Comparison of ENCODE assay signal across 8 cellular contexts in genomic region chr7:79452032-79452494, GRCh38. TPM values are rescaled to one million over a fixed set of nuclear protein-coding genes. Genes with fewer than 3 reads are reported as not detected.
DNase-seq lines count a peak whose midpoint lies in the region; ATAC-seq and TF ChIP-seq lines count a peak whose summit lies in the region.

No MANE protein-coding gene starts in this region.

- H3K23ac ChIP-seq in neuronal stem cell (ENCODE audit: low read depth, low read length, poor library complexity), result no peak overlapping the region

- peak overlapping the region; percentile 60 for H3K27ac Mint-ChIP-seq in Calu3 (ENCODE audit: unreplicated experiment)

- no TSS peak for BruUV-seq in Calu3 (replicated peaks; lab: Mats Ljungman, UMichigan)
- no TSS peak for BruUV-seq in OCI-LY7 (replicated peaks; lab: Mats Ljungman, UMichigan)

- POLR2A ChIA-PET in OCI-LY7 (lab: Charles Lee), result no interaction called here

- peaks cover 16% of the 10 kb centered on the region for H3K4me1 Mint-ChIP-seq in Calu3 (ENCODE audit: low read depth, unreplicated experiment)

- peak overlapping the region; percentile 83 for H3K18ac ChIP-seq in neuronal stem cell (ENCODE audit: low read length)

- ATAC-seq in GM18858 (IDR thresholded peaks at IDR 0.05; ENCODE audit: unreplicated experiment) (no peak), HG03097 (IDR thresholded peaks at IDR 0.05; ENCODE audit: low FRiP score, unreplicated experiment) (no peak)

- H2BK15ac ChIP-seq in neuronal stem cell (ENCODE audit: low read length), result no peak overlapping the region

- H4K20me1 ChIP-seq in MM.1S (ENCODE audit: insufficient read depth, low read length) (no peaks in the 10 kb centered on the region), OCI-LY7 (ENCODE audit: insufficient read depth, low read length) (no peaks in the 10 kb centered on the region)

- no peaks in the 10 kb centered on the region for H3K4me1 ChIP-seq in MM.1S (ENCODE audit: low read length)
- H3K4me1 ChIP-seq in adipocyte (ENCODE audit: control insufficient read depth, insufficient read depth, low read length), result peaks cover 31% of the 10 kb centered on the region
- H3K4me1 ChIP-seq in neuronal stem cell (ENCODE audit: control insufficient read depth in 2 of 2, insufficient read depth in 1 of 2, low read depth in 1 of 2, low read length in 2 of 2), result peaks cover 1 to 2% of the 10 kb centered on the region in 2 donors
- H3K4me1 ChIP-seq in OCI-LY7 (ENCODE audit: insufficient read depth, low read length, poor library complexity, severe bottlenecking), result no peaks in the 10 kb centered on the region

- peak overlapping the region; percentile 70 for H2AFZ ChIP-seq in MM.1S (ENCODE audit: low read length)
- peak overlapping the region; percentile 97 for H2AFZ ChIP-seq in neuronal stem cell (ENCODE audit: low read length)
- H2AFZ ChIP-seq in OCI-LY7 (ENCODE audit: low read length), result no peak overlapping the region

- TF ChIP-seq CTCF in Calu3 (IDR thresholded peaks at IDR 0.05; ENCODE audit: unreplicated experiment) (no peak), MM.1S (IDR thresholded peaks at IDR 0.05; ENCODE audit: low read length) (no peak), OCI-LY7 (conservative IDR thresholded peaks at IDR 0.05; ENCODE audit: low read length) (no peak)

- no peak overlapping the region for H2BK12ac ChIP-seq in neuronal stem cell (ENCODE audit: low read length)

- peaks cover 16% of the 10 kb centered on the region for H3K27me3 Mint-ChIP-seq in Calu3 (ENCODE audit: unreplicated experiment)

- peak overlapping the region; percentile 56 for H3K4me2 ChIP-seq in MM.1S (ENCODE audit: low read depth, low read length)
- H3K4me2 ChIP-seq in neuronal stem cell (ENCODE audit: insufficient read depth, low read length, poor library complexity, severe bottlenecking), result peak overlapping the region; percentile 95
- no peak overlapping the region for H3K4me2 ChIP-seq in OCI-LY7 (ENCODE audit: low read length)

- no peak overlapping the region for H2BK5ac ChIP-seq in neuronal stem cell (ENCODE audit: low read length)

- H3K9me3 ChIP-seq in MM.1S (replicated peaks; ENCODE audit: insufficient read depth, low read length), result no peaks in the 10 kb centered on the region
- no peaks in the 10 kb centered on the region for H3K9me3 ChIP-seq in adipocyte (ENCODE audit: control insufficient read depth, low read length)
- no peaks in the 10 kb centered on the region for H3K9me3 ChIP-seq in neuronal stem cell (replicated peaks in 1 of 2; ENCODE audit: control insufficient read depth in 2 of 2, insufficient read depth in 1 of 2, low read depth in 1 of 2, low read length in 2 of 2)
- H3K9me3 ChIP-seq in OCI-LY7 (ENCODE audit: low read length), result no peaks in the 10 kb centered on the region

- H3K79me1 ChIP-seq in neuronal stem cell (ENCODE audit: low read depth, low read length), result no peaks in the 10 kb centered on the region

- H3K4me3 Mint-ChIP-seq in Calu3 (ENCODE audit: low read depth, unreplicated experiment), result peak overlapping the region; percentile 81

- no peak overlapping the region for H4K8ac ChIP-seq in neuronal stem cell (ENCODE audit: low read depth, low read length)

- H3K4me3 ChIP-seq in MM.1S (ENCODE audit: low read length), result peak overlapping the region; percentile 47
- H3K4me3 ChIP-seq in adipocyte (ENCODE audit: low read length), result peak overlapping the region; percentile 95
- H3K4me3 ChIP-seq in neuronal stem cell (ENCODE audit: low read length in 2 of 2), result peak overlapping the region; percentile 66 to 82
- H3K4me3 ChIP-seq in OCI-LY7 (ENCODE audit: low read depth, low read length, poor library complexity, severe bottlenecking), result no peak overlapping the region

- H3K27me3 ChIP-seq in MM.1S (replicated peaks; ENCODE audit: insufficient read depth, low read length), result no peaks in the 10 kb centered on the region
- no peaks in the 10 kb centered on the region for H3K27me3 ChIP-seq in adipocyte (replicated peaks; ENCODE audit: control insufficient read depth, insufficient read depth, low read length)
- peaks cover 0 to 3% (median 0%) of the 10 kb centered on the region in 3 experiments for H3K27me3 ChIP-seq in neuronal stem cell (ENCODE audit: control insufficient read depth in 3 of 3, insufficient read depth in 3 of 3, low read depth in 1 of 3, low read length in 3 of 3)

- H4K91ac ChIP-seq in neuronal stem cell (ENCODE audit: low read depth, low read length, poor library complexity), result no peak overlapping the region

- H3K9me3 Mint-ChIP-seq in Calu3 (ENCODE audit: low read depth, unreplicated experiment), result no peaks in the 10 kb centered on the region

- CTCF ChIA-PET in Calu3 (lab: Charles Lee) (no interaction called here), OCI-LY7 (lab: Charles Lee; ENCODE audit: unreplicated experiment) (no interaction called here)

- H3K4ac ChIP-seq in neuronal stem cell (ENCODE audit: low read length), result no peak overlapping the region

- H3K9me2 ChIP-seq in MM.1S (replicated peaks; ENCODE audit: insufficient read depth, low read length) (no peaks in the 10 kb centered on the region), OCI-LY7 (ENCODE audit: insufficient read depth, low read length) (no peaks in the 10 kb centered on the region)

- no CpG with 5 or more reads among the region's 27 CpGs for WGBS in neuronal stem cell (ENCODE audit: extremely low coverage in 2 of 2, insufficient read length in 2 of 2, insufficient replicate concordance in 1 of 2), 2 donors

- H3K27ac ChIP-seq in MM.1S (ENCODE audit: low read length) (no peak overlapping the region), neuronal stem cell (replicated peaks; ENCODE audit: low read length) (peak overlapping the region; percentile 10), OCI-LY7 (ENCODE audit: low read depth, low read length, poor library complexity, severe bottlenecking) (no peak overlapping the region)

- no peaks in the 10 kb centered on the region for H3F3A ChIP-seq in MM.1S (ENCODE audit: insufficient read depth, low read length)

- no peak overlapping the region for H2AK5ac ChIP-seq in neuronal stem cell (ENCODE audit: low read depth, low read length)

- peaks cover 21% of the 10 kb centered on the region for H3K36me3 Mint-ChIP-seq in Calu3 (ENCODE audit: insufficient read depth, unreplicated experiment)

- no peak overlapping the region for H2BK120ac ChIP-seq in neuronal stem cell (ENCODE audit: low read depth, low read length)

- H3K14ac ChIP-seq in neuronal stem cell (ENCODE audit: low read length), result no peak overlapping the region

- DNase-seq in Calu3, result peak; percentile 45
- no peak for DNase-seq in MM.1S
- peak; percentile 93 for DNase-seq in adipocyte (ENCODE audit: low read depth)
- DNase-seq in cardiac septum (ENCODE audit: low spot score), result peak; percentile 92
- peak; percentile 60 for DNase-seq in neuronal stem cell (ENCODE audit: low spot score)
- DNase-seq in OCI-LY7 (ENCODE audit: low spot score), result no peak

- H3K9ac ChIP-seq in MM.1S (ENCODE audit: low read length) (no peak overlapping the region; the same call in 1 of the 2 replicates), adipocyte (ENCODE audit: low read length) (peak overlapping the region; percentile 97), neuronal stem cell (ENCODE audit: low read depth, low read length, poor library complexity) (peak overlapping the region; percentile 78)

- intact Hi-C loops in Calu3 (cut with micrococcal nuclease; ENCODE audit: unreplicated experiment), result no loop called here
- intact Hi-C loops in cardiac septum (cut with DNase I), result loop anchor here (5.0 kb wide), 1 partner anchor 45 kb away; no protein-coding TSS in a partner anchor
- intact Hi-C loops in OCI-LY7 (cut with micrococcal nuclease; ENCODE audit: unreplicated experiment), result no loop called here

- no peaks in the 10 kb centered on the region for H3K36me3 ChIP-seq in MM.1S (replicated peaks; ENCODE audit: insufficient read depth, low read length)
- H3K36me3 ChIP-seq in adipocyte (ENCODE audit: control insufficient read depth, insufficient read depth, low read length, severe bottlenecking), result no peaks in the 10 kb centered on the region
- peaks cover 0 to 17% of the 10 kb centered on the region in 2 donors for H3K36me3 ChIP-seq in neuronal stem cell (replicated peaks in 1 of 2; ENCODE audit: control insufficient read depth in 2 of 2, insufficient read depth in 2 of 2, low read length in 2 of 2)
- no peaks in the 10 kb centered on the region for H3K36me3 ChIP-seq in OCI-LY7 (ENCODE audit: insufficient read depth, low read length)

- no peaks in the 10 kb centered on the region for H3K79me2 ChIP-seq in MM.1S (ENCODE audit: low read length)
- H3K79me2 ChIP-seq in OCI-LY7 (ENCODE audit: insufficient read depth, low read depth, low read length), result no peaks in the 10 kb centered on the region

RNA-seq across cellular contexts. Expression of gene MAGI2, which starts 1.4 kb away (rescaled TPM):
- 0.52 and 0.64 TPM in 2 replicates for total RNA-seq in Calu3 (2022)
- total RNA-seq in cardiac septum, result 6.3 TPM
- polyA plus RNA-seq in neuronal stem cell (2013, experiment 1 of 2), result 2.8 TPM
- polyA plus RNA-seq in neuronal stem cell (2013, experiment 2 of 2), result 3.0 TPM
- total RNA-seq in OCI-LY7 (2014; rRNA removed; shearing (Covaris generic)), result 0.03 TPM in 1 of 2 replicates, not detected in the other
- total RNA-seq in OCI-LY7 (2022), result 0.13 and 0.17 TPM in 2 replicates

Comparison
In these comparisons a context has a peak if more than half of its experiments do, and no peak if none do; other contexts are left out.
1. DNase-seq: peak in Calu3 (single experiment), adipocyte (single experiment), cardiac septum (single experiment) and neuronal stem cell (single experiment); none in MM.1S (single experiment) and OCI-LY7 (single experiment).